ENCODE assay signal across 1 cellular context in genomic region chr12:9041321-9041720, GRCh38.
TF ChIP-seq lines count a peak whose summit lies in the region.

No MANE protein-coding gene starts in this region.

TF ChIP-seq in SK-N-SH, 30 proteins besides CTCF, POLR2A, EP300 and RAD21 (continued from another document):
- TF ChIP-seq USF2 (IDR thresholded peaks at IDR 0.05; ENCODE audit: borderline replicate concordance, low read depth, low read length) (no peak), YY1 (IDR thresholded peaks at IDR 0.05; ENCODE audit: low read depth) (no peak), ZBTB33 (IDR thresholded peaks at IDR 0.05; ENCODE audit: borderline replicate concordance, low read depth) (no peak)
